1 cellular context compared by ENCODE assay signal in genomic region chr1:7667625-7668218, GRCh38.
TF ChIP-seq lines count a peak whose summit lies in the region.

No MANE protein-coding gene starts in this region.

TF ChIP-seq in SK-N-SH treated with all-trans-retinoic acid at 6 μM for 48 hours, 23 proteins besides CTCF, POLR2A, EP300 and RAD21 (continued from another document):
- peak; percentile 37; the same call in 1 of the 2 replicates for TF ChIP-seq ZFP30 (CRISPR knock-in tag; IDR thresholded peaks at IDR 0.05)
